Comparison of ENCODE assay signal across 13 cellular contexts in genomic region chr21:42525676-42526378, GRCh38. TPM values are rescaled to one million over a fixed set of nuclear protein-coding genes. Genes with fewer than 3 reads are reported as not detected.
DNase-seq lines count a peak whose midpoint lies in the region; ATAC-seq, FAIRE-seq and TF ChIP-seq lines count a peak whose summit lies in the region.
"Had no signal": no experiment of that assay in that cellular context is flagged by ENCODE, and none has a peak within 500 bp of the region (broad histone marks: within the 10 kb centered on the region; RNA-seq: fewer than 3 reads in every experiment).

No MANE protein-coding gene starts in this region.

- H3K27ac ChIP-seq in breast epithelium (peak overlapping the region; percentile 76 to 86), VCaP (peak overlapping the region; percentile 97), transverse colon (peak overlapping the region; percentile 81 to 86 (median 84))

- H3K36me3 Mint-ChIP-seq in MCF 10A (ENCODE audit: insufficient read depth, unreplicated experiment) (no peaks in the 10 kb centered on the region), memory B cell (peaks cover 21% of the 10 kb centered on the region)

- TF ChIP-seq CTCF in breast epithelium (IDR thresholded peaks at IDR 0.05) = no peak
- no peak for TF ChIP-seq CTCF in MCF 10A (IDR thresholded peaks at IDR 0.05; ENCODE audit: unreplicated experiment)
- no peak for TF ChIP-seq CTCF in VCaP (conservative IDR thresholded peaks at IDR 0.05)
- no peak for TF ChIP-seq CTCF in transverse colon (IDR thresholded peaks at IDR 0.05)
- no peak for TF ChIP-seq CTCF in D721Med (IDR thresholded peaks at IDR 0.05; ENCODE audit: insufficient read depth, missing control alignments)

- in situ Hi-C loops in transverse colon (cut with MboI; ENCODE audit: low pct_ligation_motif_present in 1 of 4, low pct_unique_long_range_greater_than_20kb in 1 of 4, low sequenced_read_pairs in 3 of 4) = no loop called here

- ATAC-seq in memory B cell (ENCODE audit: low read depth) (no peak), HG02852 (IDR thresholded peaks at IDR 0.05; ENCODE audit: unreplicated experiment) (no peak)

- H3K9me3 Mint-ChIP-seq in MCF 10A (ENCODE audit: unreplicated experiment) (no peaks in the 10 kb centered on the region), memory B cell (no peaks in the 10 kb centered on the region)
- H3K9me3 Mint-ChIP-seq: activated T-helper 1 cell treated with anti-CD3 and anti-CD28 coated beads, Interleukin-12 subunit alpha, Interleukin-12 subunit beta, Interleukin-2, Interleukin-4 antibody, amounts not matched to agents 30 ng/mL and 10 ng/mL and 1 ng/mL, durations not matched to agents 14 hours and 24 hours and 36 hours had no signal

- intact Hi-C loops in breast epithelium (cut with DNase I; ENCODE audit: low total_unique reads) = no loop called here
- intact Hi-C loops in MCF 10A (cut with micrococcal nuclease) = no loop called here
- intact Hi-C loops in transverse colon (cut with DNase I; ENCODE audit: low total_unique reads) = loop anchor here (5.0 kb wide), 1 partner anchor 366 kb away; the partner anchor contains the start of gene NDUFV3

- DNase-seq in breast epithelium (ENCODE audit: low spot score in 2 of 2) = no peak
- DNase-seq in MCF 10A (ENCODE audit: unreplicated experiment) = no peak
- DNase-seq in memory B cell (ENCODE audit: low spot score in 2 of 2) = no peak
- DNase-seq in transverse colon = no peak
- no peak for DNase-seq in D721Med (ENCODE audit: insufficient read length, low spot score)
- no peak for DNase-seq in NCI-H146 (lab: John Stamatoyannopoulos, UW)
- DNase-seq: NCI-H1048 had no signal

- H3K27me3 ChIP-seq in breast epithelium = no peaks in the 10 kb centered on the region
- no peaks in the 10 kb centered on the region for H3K27me3 ChIP-seq in transverse colon
- H3K27me3 ChIP-seq: BE2C had no signal

- CTCF ChIA-PET in MCF 10A (lab: Yijun Ruan, JAX) = no interaction called here

- TF ChIP-seq POLR2A in breast epithelium (IDR thresholded peaks at IDR 0.05) = no peak
- TF ChIP-seq POLR2A in transverse colon (IDR thresholded peaks at IDR 0.05) = no peak

- H3K4me3 Mint-ChIP-seq in MCF 10A (ENCODE audit: unreplicated experiment) = no peak overlapping the region
- peak overlapping the region; percentile 50 for H3K4me3 Mint-ChIP-seq in memory B cell

- H3K4me1 Mint-ChIP-seq in MCF 10A (ENCODE audit: insufficient read depth, unreplicated experiment) (no peaks in the 10 kb centered on the region), memory B cell (peaks cover 60% of the 10 kb centered on the region)

- no peak for TF ChIP-seq EP300 in transverse colon (IDR thresholded peaks at IDR 0.05; ENCODE audit: low read depth)

- H3K9me3 ChIP-seq in breast epithelium (no peaks in the 10 kb centered on the region), transverse colon (no peaks in the 10 kb centered on the region)
- H3K9me3 ChIP-seq: BE2C had no signal

- H3K4me1 ChIP-seq in breast epithelium (peaks cover 0 to 4% of the 10 kb centered on the region in 2 donors), transverse colon (peaks cover 42 to 56% (median 53%) of the 10 kb centered on the region in 4 donors)

- H3K4me3 ChIP-seq in breast epithelium (no peak overlapping the region), transverse colon (no peak overlapping the region)

- H3K36me3 ChIP-seq in breast epithelium (no peaks in the 10 kb centered on the region), transverse colon (peaks cover 0 to 7% (median 0%) of the 10 kb centered on the region in 4 donors)
- H3K36me3 ChIP-seq: BE2C had no signal

- 44 to 45% methylated on average over 9 of the region's 9 CpGs for WGBS in transverse colon (ENCODE audit: low coverage in 1 of 2), 2 donors

- H3K27me3 Mint-ChIP-seq in MCF 10A (ENCODE audit: insufficient read depth, unreplicated experiment) (no peaks in the 10 kb centered on the region), memory B cell (no peaks in the 10 kb centered on the region)

- no peak overlapping the region for H3K27ac Mint-ChIP-seq in MCF 10A (ENCODE audit: low read depth, unreplicated experiment)
- peak overlapping the region; percentile 100 for H3K27ac Mint-ChIP-seq in memory B cell

- no TSS peak for BruUV-seq in MCF 10A (replicated peaks; lab: Mats Ljungman, UMichigan)

- POLR2A ChIA-PET in MCF 10A (lab: Yijun Ruan, JAX) = no interaction called here

- FAIRE-seq in D721Med (lab: Jason Lieb, UNC) = no peak
- FAIRE-seq: colon had no signal

RNA-seq across cellular contexts. Expression of gene SLC37A1, which starts 12.2 kb away (rescaled TPM):
- total RNA-seq in breast epithelium (10 to 100 TPM in 2 of 3 donors, 1 to 10 TPM in 1; 7.5 to 18.4 (median 18.4) TPM), MCF 10A (2022) (4.9 and 7.6 TPM in 2 replicates), transverse colon (100 to 1,000 TPM in 3 of 4 donors, 10 to 100 TPM in 1; 80.8 to 139 (median 117) TPM)

RNA-seq across cellular contexts. Expression of gene RSPH1, which starts 29.8 kb away (rescaled TPM):
- 1 to 10 TPM in 1 of 3 donors, under 1 TPM in 2; 0.48 to 2.3 (median 0.88) TPM for total RNA-seq in breast epithelium
- total RNA-seq in MCF 10A (2022) = 0.51 and 0.52 TPM in 2 replicates
- 1 to 10 TPM in 3 of 4 donors, under 1 TPM in 1; 0.80 to 10.0 (median 8.0) TPM for total RNA-seq in transverse colon
- total RNA-seq: activated T-helper 1 cell treated with anti-CD3 and anti-CD28 coated beads, Interleukin-12 subunit alpha, Interleukin-12 subunit beta, Interleukin-2, Interleukin-4 antibody, amounts not matched to agents 30 ng/mL and 10 ng/mL and 1 ng/mL, durations not matched to agents 14 hours and 24 hours and 36 hours; glomerular endothelial cell had no signal
